ENCODE assay signal across 9 cellular contexts in the genomic region with DNA sequence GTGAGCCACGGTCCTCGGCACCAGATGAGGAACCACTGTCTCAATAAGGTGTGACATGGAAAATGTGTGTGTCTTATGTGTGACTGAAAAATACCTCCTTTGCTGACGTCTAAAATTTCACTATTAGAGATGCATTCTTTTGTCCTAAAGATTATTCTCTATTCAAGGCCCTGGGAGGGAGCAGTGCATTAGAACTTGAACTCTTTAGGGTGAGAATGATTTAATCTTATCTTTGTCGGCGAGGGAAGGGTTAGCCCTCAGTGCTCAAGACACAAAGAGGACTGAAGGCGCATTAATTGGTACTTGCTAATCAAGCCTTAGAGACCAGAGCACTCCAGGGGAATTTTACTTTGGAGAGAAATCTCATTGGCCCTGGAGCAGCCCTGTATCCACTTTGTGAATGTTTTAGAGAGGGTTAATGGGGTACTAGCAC. TPM values are rescaled to one million over a fixed set of nuclear protein-coding genes. Genes with fewer than 3 reads are reported as not detected.
DNase-seq lines count a peak whose midpoint lies in the region; ATAC-seq, FAIRE-seq and TF ChIP-seq lines count a peak whose summit lies in the region.
"Had no signal": no experiment of that assay in that cellular context is flagged by ENCODE, and none has a peak within 500 bp of the region (broad histone marks: within the 10 kb centered on the region; RNA-seq: fewer than 3 reads in every experiment).

No MANE protein-coding gene starts in this region.

- no peak for ATAC-seq in HG03521 (IDR thresholded peaks at IDR 0.05; ENCODE audit: unreplicated experiment)
- ATAC-seq in HG02840 (IDR thresholded peaks at IDR 0.05; ENCODE audit: low FRiP score, unreplicated experiment) = no peak

- peak overlapping the region; percentile 51 for H3K27ac Mint-ChIP-seq in activated CD4-positive, alpha-beta T cell treated with anti-CD3 and anti-CD28 coated beads, Interleukin-2, amount 10 ng/mL, durations not matched to agents 7 days and 5 days
- no peak overlapping the region for H3K27ac Mint-ChIP-seq in astrocyte (ENCODE audit: unreplicated experiment)

- H3K4me2 ChIP-seq in astrocyte (ENCODE audit: low read length) = peak overlapping the region; percentile 93

- peaks cover 4% of the 10 kb centered on the region for H3K27me3 Mint-ChIP-seq in activated CD4-positive, alpha-beta T cell treated with anti-CD3 and anti-CD28 coated beads, Interleukin-2, amount 10 ng/mL, durations not matched to agents 7 days and 5 days
- peaks cover 9% of the 10 kb centered on the region for H3K27me3 Mint-ChIP-seq in astrocyte (ENCODE audit: low read depth, unreplicated experiment)

- H3K9ac ChIP-seq in astrocyte (ENCODE audit: low read length) = peak overlapping the region; percentile 82

- no peaks in the 10 kb centered on the region for H4K20me1 ChIP-seq in astrocyte (ENCODE audit: insufficient read depth, low read length)

- no peaks in the 10 kb centered on the region for H3K9me3 Mint-ChIP-seq in activated CD4-positive, alpha-beta T cell treated with anti-CD3 and anti-CD28 coated beads, Interleukin-2, amount 10 ng/mL, durations not matched to agents 7 days and 5 days
- H3K9me3 Mint-ChIP-seq in astrocyte (ENCODE audit: unreplicated experiment) = no peaks in the 10 kb centered on the region

- H3K27ac ChIP-seq in astrocyte (ENCODE audit: low read depth, low read length) (peak overlapping the region; percentile 51), layer of hippocampus (ENCODE audit: low read depth, low read length) (peak overlapping the region; percentile 42), thymus (ENCODE audit: low read depth) (no peak overlapping the region)

- peak overlapping the region; percentile 88 for H2AFZ ChIP-seq in astrocyte (ENCODE audit: low read depth, low read length)

- CTCF ChIA-PET in activated CD4-positive, alpha-beta T cell treated with anti-CD3 and anti-CD28 coated beads, Interleukin-2, amount 10 ng/mL, durations not matched to agents 7 days and 5 days (lab: Charles Lee) = no interaction called here

- peaks cover 31% of the 10 kb centered on the region for H3K4me1 ChIP-seq in astrocyte (ENCODE audit: insufficient read depth, low read length)
- H3K4me1 ChIP-seq in thymus (ENCODE audit: control insufficient read depth, insufficient read depth, low read length) = peaks cover 2% of the 10 kb centered on the region

- H3K36me3 ChIP-seq in astrocyte (ENCODE audit: insufficient read depth, low read length) (no peaks in the 10 kb centered on the region), thymus (ENCODE audit: control insufficient read depth, insufficient read depth) (no peaks in the 10 kb centered on the region)

- H3K36me3 Mint-ChIP-seq in activated CD4-positive, alpha-beta T cell treated with anti-CD3 and anti-CD28 coated beads, Interleukin-2, amount 10 ng/mL, durations not matched to agents 7 days and 5 days (ENCODE audit: low read depth) = peaks cover 21% of the 10 kb centered on the region
- peaks cover 5% of the 10 kb centered on the region for H3K36me3 Mint-ChIP-seq in astrocyte (ENCODE audit: low read depth, unreplicated experiment)

- H3K4me3 ChIP-seq in astrocyte (ENCODE audit: insufficient read depth, low read depth, low read length) (peak overlapping the region; percentile 66), thymus (ENCODE audit: low read length) (peak overlapping the region; percentile 44)

- TF ChIP-seq CTCF in astrocyte (IDR thresholded peaks at IDR 0.05; ENCODE audit: insufficient read depth, low read depth, low read length) = no peak

- H3K4me1 Mint-ChIP-seq in activated CD4-positive, alpha-beta T cell treated with anti-CD3 and anti-CD28 coated beads, Interleukin-2, amount 10 ng/mL, durations not matched to agents 7 days and 5 days = peaks cover 35% of the 10 kb centered on the region
- peaks cover 26% of the 10 kb centered on the region for H3K4me1 Mint-ChIP-seq in astrocyte (ENCODE audit: low read depth, unreplicated experiment)

- H3K4me3 Mint-ChIP-seq in activated CD4-positive, alpha-beta T cell treated with anti-CD3 and anti-CD28 coated beads, Interleukin-2, amount 10 ng/mL, durations not matched to agents 7 days and 5 days = peak overlapping the region; percentile 75
- H3K4me3 Mint-ChIP-seq in astrocyte (ENCODE audit: unreplicated experiment) = peak overlapping the region; percentile 86

- H3K27me3 ChIP-seq in astrocyte (ENCODE audit: insufficient read depth, low read length) = no peaks in the 10 kb centered on the region
- no peaks in the 10 kb centered on the region for H3K27me3 ChIP-seq in layer of hippocampus (ENCODE audit: control insufficient read depth, insufficient read depth, low read length)
- H3K27me3 ChIP-seq in thymus (ENCODE audit: control insufficient read depth, insufficient read depth) = no peaks in the 10 kb centered on the region

- no peak for DNase-seq in activated CD4-positive, alpha-beta T cell treated with anti-CD3 and anti-CD28 coated beads, Interleukin-2, amount 10 ng/mL, durations not matched to agents 7 days and 5 days
- no peak for DNase-seq in activated CD4-positive, alpha-beta T cell treated with anti-CD3 and anti-CD28 coated beads, Interleukin-2, amount 50 U/mL, for 4 hours
- DNase-seq in astrocyte (ENCODE audit: low read depth) = no peak
- DNase-seq in UCSD-AML1 (lab: John Stamatoyannopoulos, UW; ENCODE audit: unreplicated experiment) = no peak

- H3K9me3 ChIP-seq in astrocyte (ENCODE audit: insufficient read depth, low read depth, low read length) (no peaks in the 10 kb centered on the region), thymus (ENCODE audit: control insufficient read depth) (no peaks in the 10 kb centered on the region)

- H3K79me2 ChIP-seq in astrocyte (ENCODE audit: insufficient read depth, low read length) = no peaks in the 10 kb centered on the region

- FAIRE-seq in astrocyte (lab: Jason Lieb, UNC) = no peak

- POLR2A ChIA-PET in activated CD4-positive, alpha-beta T cell treated with anti-CD3 and anti-CD28 coated beads, Interleukin-2, amount 10 ng/mL, durations not matched to agents 7 days and 5 days (lab: Charles Lee) = no interaction called here

- 31% methylated on average over 6 of the region's 6 CpGs for WGBS in thymus

RNA-seq across cellular contexts. Expression of a gene that starts 29.8 kb away (rescaled TPM):
- total RNA-seq in activated CD4-positive, alpha-beta T cell treated with anti-CD3 and anti-CD28 coated beads, Interleukin-2, amount 10 ng/mL, durations not matched to agents 7 days and 5 days = not detected
- not detected in 2 replicates for total RNA-seq in astrocyte
- 0.23 TPM for polyA plus RNA-seq in thymus
- total RNA-seq: Daoy had no signal
